22 cellular contexts compared by ENCODE assay signal in genomic region chr3:126509565-126510322, GRCh38. TPM values are rescaled to one million over a fixed set of nuclear protein-coding genes. Genes with fewer than 3 reads are reported as not detected.
DNase-seq lines count a peak whose midpoint lies in the region; ATAC-seq, FAIRE-seq and TF ChIP-seq lines count a peak whose summit lies in the region.
"Had no signal": no experiment of that assay in that cellular context is flagged by ENCODE, and none has a peak within 500 bp of the region (broad histone marks: within the 10 kb centered on the region; RNA-seq: fewer than 3 reads in every experiment).

No MANE protein-coding gene starts in this region.

- no peak for TF ChIP-seq POLR2A in HepG2 (IDR thresholded peaks at IDR 0.05; ENCODE audit: insufficient read depth in 1 of 2, low read depth in 2 of 2, low read length in 2 of 2)

- POLR2A ChIA-PET in HepG2 (lab: Yijun Ruan, JAX), result interaction anchor here (1.3 kb wide), 1 partner anchor 9 kb away, joined by 3 read pairs; no protein-coding TSS in a partner anchor

- CTCF ChIA-PET in HepG2 (lab: Yijun Ruan, JAX; ENCODE audit: low intra/inter-chr PET ratio, low total read pairs), result no interaction called here

- H3K27ac Mint-ChIP-seq in HFFc6, result no peak overlapping the region
- H3K27ac Mint-ChIP-seq: activated CD4-positive, alpha-beta memory T cell treated with anti-CD3 and anti-CD28 coated beads for 36 hours; activated naive CD4-positive, alpha-beta T cell treated with anti-CD3 and anti-CD28 coated beads, Interleukin-2, amount 50 U/mL, for 24 hours; T-cell had no signal

- 61% methylated on average over 11 of the region's 20 CpGs for WGBS in HepG2 (ENCODE audit: low lambda C conversion rate)

- H3K4me3 Mint-ChIP-seq in HFFc6, result no peak overlapping the region
- H3K4me3 Mint-ChIP-seq: activated CD4-positive, alpha-beta memory T cell treated with anti-CD3 and anti-CD28 coated beads for 36 hours; activated naive CD4-positive, alpha-beta T cell treated with anti-CD3 and anti-CD28 coated beads, Interleukin-2, amount 50 U/mL, for 24 hours; T-cell had no signal

- in situ Hi-C loops in HepG2 (cut with HindIII; ENCODE audit: extremely low pct_ligation_motif_present, low pct_unique_long_range_greater_than_20kb), result no loop called here

- intact Hi-C loops in HepG2 (cut with micrococcal nuclease; ENCODE audit: unreplicated experiment), result no loop called here

- ATAC-seq in HepG2 (no peak; the same call in 1 of the 3 replicates), GM19351 (IDR thresholded peaks at IDR 0.05; ENCODE audit: unreplicated experiment) (no peak), HG03432 (IDR thresholded peaks at IDR 0.05; ENCODE audit: unreplicated experiment) (no peak)
- ATAC-seq: gastrocnemius medialis, T-cell had no signal

- no peaks in the 10 kb centered on the region for H3K79me2 ChIP-seq in HepG2 (ENCODE audit: insufficient read depth, low read length)

- no TSS peak for BruUV-seq in HepG2 (replicated peaks; lab: Mats Ljungman, UMichigan)

- no peak for FAIRE-seq in HepG2 (lab: Jason Lieb, UNC)

- TF ChIP-seq CTCF in HFFc6 (IDR thresholded peaks at IDR 0.05) (peak; percentile 18), HepG2 (CRISPR knock-in tag; IDR thresholded peaks at IDR 0.05) (no peak)

- no peaks in the 10 kb centered on the region for H3K9me3 ChIP-seq in HepG2 (ENCODE audit: low read length)
- H3K9me3 ChIP-seq: gastrocnemius medialis, ovary, vagina had no signal

- no peak for TF ChIP-seq RAD21 in HepG2 (CRISPR knock-in tag; IDR thresholded peaks at IDR 0.05)

- TF ChIP-seq EP300 in HepG2 (IDR thresholded peaks at IDR 0.05; ENCODE audit: low read depth in 2 of 2, low read length in 2 of 2) (no peak), HepG2 (CRISPR knock-in tag; IDR thresholded peaks at IDR 0.05; ENCODE audit: borderline replicate concordance) (no peak)

- H3K9me3 Mint-ChIP-seq in HFFc6, result no peaks in the 10 kb centered on the region
- H3K9me3 Mint-ChIP-seq: activated CD4-positive, alpha-beta memory T cell treated with anti-CD3 and anti-CD28 coated beads for 36 hours; activated naive CD4-positive, alpha-beta T cell treated with anti-CD3 and anti-CD28 coated beads, Interleukin-2, amount 50 U/mL, for 24 hours; T-cell had no signal

- peaks cover 0 to 3% of the 10 kb centered on the region in 2 experiments; a peak in 1 of 5 replicates for H3K27me3 ChIP-seq in HepG2 (ENCODE audit: control insufficient read depth in 1 of 2, insufficient read depth in 2 of 2, low read length in 2 of 2)
- H3K27me3 ChIP-seq: gastrocnemius medialis, ovary, vagina had no signal

- no peak overlapping the region for H3K9ac ChIP-seq in HepG2 (ENCODE audit: insufficient read depth, low read depth, low read length)

- no peak overlapping the region for H3K27ac ChIP-seq in HepG2 (ENCODE audit: extremely low read length, insufficient read depth, low read length)
- H3K27ac ChIP-seq: gastrocnemius medialis, ovary, skin epidermis, vagina, VCaP had no signal

- H3K4me2 ChIP-seq in HepG2 (ENCODE audit: low read depth, low read length), result no peak overlapping the region

- H3K4me1 ChIP-seq in HepG2 (ENCODE audit: insufficient read depth, low read length), result peaks cover 8% of the 10 kb centered on the region; the same call in 1 of the 2 replicates
- H3K4me1 ChIP-seq: vagina had no signal

- no peak overlapping the region for H3K4me3 ChIP-seq in HepG2 (replicated peaks in 1 of 3; ENCODE audit: insufficient read depth in 1 of 3, low read depth in 2 of 3, low read length in 3 of 3)
- H3K4me3 ChIP-seq: gastrocnemius medialis, ovary, skin epidermis, vagina had no signal

- no peaks in the 10 kb centered on the region for H4K20me1 ChIP-seq in HepG2 (ENCODE audit: insufficient read depth, low read length)

- H2AFZ ChIP-seq in HepG2 (ENCODE audit: low read length), result no peak overlapping the region

- peaks cover 8% of the 10 kb centered on the region; the same call in 1 of the 2 replicates for H3K4me1 Mint-ChIP-seq in HFFc6 (ENCODE audit: low read depth)
- H3K4me1 Mint-ChIP-seq: activated naive CD4-positive, alpha-beta T cell treated with anti-CD3 and anti-CD28 coated beads, Interleukin-2, amount 50 U/mL, for 24 hours; T-cell had no signal

- DNase-seq in A172 (ENCODE audit: low spot score) (peak; percentile 13), HFFc6 (no peak), SW480 (ENCODE audit: low spot score) (peak; percentile 71), HepG2 (ENCODE audit: low spot score) (no peak), KG1 (lab: John Stamatoyannopoulos, UW) (no peak), NCI-H1417 (lab: John Stamatoyannopoulos, UW) (no peak)
- DNase-seq: activated CD4-positive, alpha-beta memory T cell treated with anti-CD3 and anti-CD28 coated beads for 36 hours; activated T-cell treated with anti-CD3 and anti-CD28 coated beads, Interleukin-2, amount 50 U/mL, for 1 hour; cortex of kidney; gastrocnemius medialis; NK-92 treated with Interleukin-12 subunit alpha and Interleukin-12 subunit beta, amount 100 ng/mL, for 24 hours; stimulated activated CD4-positive, alpha-beta T cell treated with anti-CD3 and anti-CD28 coated beads, Interleukin-4, amount 100 ng/mL, for 24 hours; T-cell had no signal

- no peaks in the 10 kb centered on the region for H3K36me3 Mint-ChIP-seq in HFFc6 (ENCODE audit: low read depth)
- H3K36me3 Mint-ChIP-seq: activated CD4-positive, alpha-beta memory T cell treated with anti-CD3 and anti-CD28 coated beads for 36 hours; activated naive CD4-positive, alpha-beta T cell treated with anti-CD3 and anti-CD28 coated beads, Interleukin-2, amount 50 U/mL, for 24 hours; T-cell had no signal

- H3K27me3 Mint-ChIP-seq in HFFc6 (ENCODE audit: insufficient read depth), result peaks cover 13% of the 10 kb centered on the region

- H3K36me3 ChIP-seq in HepG2 (replicated peaks in 1 of 2; ENCODE audit: control insufficient read depth in 1 of 2, insufficient read depth in 2 of 2, low read length in 2 of 2), result no peaks in the 10 kb centered on the region
- H3K36me3 ChIP-seq: gastrocnemius medialis, ovary, vagina had no signal

RNA-seq across cellular contexts. Expression of gene UROC1, which starts 7.8 kb away (rescaled TPM):
- total RNA-seq in A172 (2014; rRNA removed; shearing (Covaris generic)), result not detected in 2 replicates
- total RNA-seq in HFFc6 (2021; fragmentation: NEBNext Ultra II Directional; extraction: Animal tissue kit (Norgen Biotek cat#: 25700)), result not detected
- total RNA-seq in HepG2 (2016; rRNA removed; fragmentation: Illumina TruSeq; extraction: Trizol), result 0.71 and 0.74 TPM in 2 replicates
- 0.09 TPM in 1 of 2 replicates, not detected in the other for total RNA-seq in HepG2 (2016; cell fraction: cytosol; rRNA removed; fragmentation: Illumina TruSeq; extraction: Trizol; ENCODE audit: low read depth)
- total RNA-seq in HepG2 (2016; cell fraction: insoluble cytoplasmic fraction; rRNA removed; fragmentation: Illumina TruSeq; extraction: Trizol), result 0.39 and 0.97 TPM in 2 replicates
- total RNA-seq in HepG2 (2016; cell fraction: membrane; rRNA removed; fragmentation: Illumina TruSeq; extraction: Trizol), result 0.24 and 0.25 TPM in 2 replicates
- 0.69 and 0.87 TPM in 2 replicates for total RNA-seq in HepG2 (2016; cell fraction: nucleus; rRNA removed; fragmentation: Illumina TruSeq; extraction: Trizol)
- polyA plus RNA-seq in HepG2 (2011; rRNA removed), result 1.3 and 2.0 TPM in 2 replicates
- 0.65 and 0.95 TPM in 2 replicates for polyA plus RNA-seq in HepG2 (2011; cell fraction: cytosol; rRNA removed)
- 6.6 and 8.2 TPM in 2 replicates for polyA plus RNA-seq in HepG2 (2011; cell fraction: nucleus; rRNA removed)
- 1.1 and 2.5 TPM in 2 replicates for polyA plus RNA-seq in HepG2 (2012)
- polyA plus RNA-seq in HepG2 (2016; cell fraction: cytosol; fragmentation: Illumina TruSeq; extraction: Trizol; ENCODE audit: low read depth), result 0.12 and 0.17 TPM in 2 replicates
- polyA plus RNA-seq in HepG2 (2016; cell fraction: insoluble cytoplasmic fraction; fragmentation: Illumina TruSeq; extraction: Trizol; ENCODE audit: low read depth), result 0.78 and 0.88 TPM in 2 replicates
- 0.21 and 0.22 TPM in 2 replicates for polyA plus RNA-seq in HepG2 (2016; cell fraction: membrane; fragmentation: Illumina TruSeq; extraction: Trizol; ENCODE audit: low read depth)
- 2.7 and 2.8 TPM in 2 replicates for polyA plus RNA-seq in HepG2 (2016; cell fraction: nucleus; fragmentation: Illumina TruSeq; extraction: Trizol; ENCODE audit: insufficient read depth, low read depth)
- 2.2 TPM in 1 of 2 replicates, not detected in the other for polyA minus RNA-seq in HepG2 (2011; rRNA and poly(A)+ RNA removed; ENCODE audit: low replicate concordance)
- polyA minus RNA-seq in HepG2 (2011; cell fraction: cytosol; rRNA and poly(A)+ RNA removed), result 0.53 and 0.59 TPM in 2 replicates
- polyA minus RNA-seq in HepG2 (2011; cell fraction: nucleus; rRNA and poly(A)+ RNA removed), result 0.75 and 1.2 TPM in 2 replicates
- total RNA-seq: activated CD4-positive, alpha-beta memory T cell treated with anti-CD3 and anti-CD28 coated beads for 36 hours; Daoy; vagina had no signal

RNA-seq across cellular contexts. Expression of gene CHST13, which starts 14.2 kb away (rescaled TPM):
- total RNA-seq in A172 (2014; rRNA removed; shearing (Covaris generic)), result 0.26 TPM in 1 of 2 replicates, not detected in the other
- total RNA-seq in HFFc6 (2021; fragmentation: NEBNext Ultra II Directional; extraction: Animal tissue kit (Norgen Biotek cat#: 25700)), result not detected
- 16.1 and 43.1 TPM in 2 replicates for total RNA-seq in HepG2 (2016; rRNA removed; fragmentation: Illumina TruSeq; extraction: Trizol)
- total RNA-seq in HepG2 (2016; cell fraction: cytosol; rRNA removed; fragmentation: Illumina TruSeq; extraction: Trizol; ENCODE audit: low read depth), result 8.0 and 11.1 TPM in 2 replicates
- 15.2 and 40.9 TPM in 2 replicates for total RNA-seq in HepG2 (2016; cell fraction: insoluble cytoplasmic fraction; rRNA removed; fragmentation: Illumina TruSeq; extraction: Trizol)
- 18.0 and 22.7 TPM in 2 replicates for total RNA-seq in HepG2 (2016; cell fraction: membrane; rRNA removed; fragmentation: Illumina TruSeq; extraction: Trizol)
- 29.6 and 33.9 TPM in 2 replicates for total RNA-seq in HepG2 (2016; cell fraction: nucleus; rRNA removed; fragmentation: Illumina TruSeq; extraction: Trizol)
- 32.0 and 50.7 TPM in 2 replicates for polyA plus RNA-seq in HepG2 (2011; rRNA removed)
- polyA plus RNA-seq in HepG2 (2011; cell fraction: cytosol; rRNA removed), result 31.3 and 65.1 TPM in 2 replicates
- polyA plus RNA-seq in HepG2 (2011; cell fraction: nucleus; rRNA removed), result 65.1 and 66.5 TPM in 2 replicates
- polyA plus RNA-seq in HepG2 (2012), result 30.3 and 44.6 TPM in 2 replicates
- 10.6 and 12.9 TPM in 2 replicates for polyA plus RNA-seq in HepG2 (2016; cell fraction: cytosol; fragmentation: Illumina TruSeq; extraction: Trizol; ENCODE audit: low read depth)
- polyA plus RNA-seq in HepG2 (2016; cell fraction: insoluble cytoplasmic fraction; fragmentation: Illumina TruSeq; extraction: Trizol; ENCODE audit: low read depth), result 21.1 and 21.2 TPM in 2 replicates
- 18.9 and 20.1 TPM in 2 replicates for polyA plus RNA-seq in HepG2 (2016; cell fraction: membrane; fragmentation: Illumina TruSeq; extraction: Trizol; ENCODE audit: low read depth)
- polyA plus RNA-seq in HepG2 (2016; cell fraction: nucleus; fragmentation: Illumina TruSeq; extraction: Trizol; ENCODE audit: insufficient read depth, low read depth), result 72.0 and 85.3 TPM in 2 replicates
- 47.2 TPM in 1 of 2 replicates, not detected in the other for polyA minus RNA-seq in HepG2 (2011; rRNA and poly(A)+ RNA removed; ENCODE audit: low replicate concordance)
- 30.8 and 35.4 TPM in 2 replicates for polyA minus RNA-seq in HepG2 (2011; cell fraction: cytosol; rRNA and poly(A)+ RNA removed)
- polyA minus RNA-seq in HepG2 (2011; cell fraction: nucleus; rRNA and poly(A)+ RNA removed), result 5.7 and 6.3 TPM in 2 replicates
- total RNA-seq: activated CD4-positive, alpha-beta memory T cell treated with anti-CD3 and anti-CD28 coated beads for 36 hours; Daoy had no signal

RNA-seq across cellular contexts. Expression of gene ZXDC, which starts 34.1 kb away (rescaled TPM):
- total RNA-seq in A172 (2014; rRNA removed; shearing (Covaris generic)), result 19.2 and 24.0 TPM in 2 replicates
- 10 to 100 TPM; 11.7 to 14.2 (median 13.5) TPM for total RNA-seq in HFFc6 (2021; fragmentation: NEBNext Ultra II Directional; extraction: Animal tissue kit (Norgen Biotek cat#: 25700))
- 14.7 and 21.2 TPM in 2 replicates for total RNA-seq in HepG2 (2016; rRNA removed; fragmentation: Illumina TruSeq; extraction: Trizol)
- total RNA-seq in HepG2 (2016; cell fraction: cytosol; rRNA removed; fragmentation: Illumina TruSeq; extraction: Trizol; ENCODE audit: low read depth), result 3.8 and 5.1 TPM in 2 replicates
- total RNA-seq in HepG2 (2016; cell fraction: insoluble cytoplasmic fraction; rRNA removed; fragmentation: Illumina TruSeq; extraction: Trizol), result 14.1 and 20.6 TPM in 2 replicates
- 8.3 and 8.6 TPM in 2 replicates for total RNA-seq in HepG2 (2016; cell fraction: membrane; rRNA removed; fragmentation: Illumina TruSeq; extraction: Trizol)
- 34.2 and 37.1 TPM in 2 replicates for total RNA-seq in HepG2 (2016; cell fraction: nucleus; rRNA removed; fragmentation: Illumina TruSeq; extraction: Trizol)
- 17.6 and 22.1 TPM in 2 replicates for polyA plus RNA-seq in HepG2 (2011; rRNA removed)
- 11.0 and 12.5 TPM in 2 replicates for polyA plus RNA-seq in HepG2 (2011; cell fraction: cytosol; rRNA removed)
- 66.1 and 66.9 TPM in 2 replicates for polyA plus RNA-seq in HepG2 (2011; cell fraction: nucleus; rRNA removed)
- 15.7 and 19.2 TPM in 2 replicates for polyA plus RNA-seq in HepG2 (2012)
- 1.2 TPM in 2 replicates for polyA plus RNA-seq in HepG2 (2016; cell fraction: cytosol; fragmentation: Illumina TruSeq; extraction: Trizol; ENCODE audit: low read depth)
- polyA plus RNA-seq in HepG2 (2016; cell fraction: insoluble cytoplasmic fraction; fragmentation: Illumina TruSeq; extraction: Trizol; ENCODE audit: low read depth), result 9.6 and 12.3 TPM in 2 replicates
- 2.8 TPM in 2 replicates for polyA plus RNA-seq in HepG2 (2016; cell fraction: membrane; fragmentation: Illumina TruSeq; extraction: Trizol; ENCODE audit: low read depth)
- polyA plus RNA-seq in HepG2 (2016; cell fraction: nucleus; fragmentation: Illumina TruSeq; extraction: Trizol; ENCODE audit: insufficient read depth, low read depth), result 46.7 and 52.0 TPM in 2 replicates
- 30.7 and 49.9 TPM in 2 replicates for polyA minus RNA-seq in HepG2 (2011; rRNA and poly(A)+ RNA removed; ENCODE audit: low replicate concordance)
- polyA minus RNA-seq in HepG2 (2011; cell fraction: cytosol; rRNA and poly(A)+ RNA removed), result 19.2 and 20.2 TPM in 2 replicates
- polyA minus RNA-seq in HepG2 (2011; cell fraction: nucleus; rRNA and poly(A)+ RNA removed), result 69.8 and 75.6 TPM in 2 replicates

RNA-seq across cellular contexts. Expression of gene C3orf22, which starts 49.0 kb away (rescaled TPM):
- not detected in 2 replicates for total RNA-seq in A172 (2014; rRNA removed; shearing (Covaris generic))
- not detected for total RNA-seq in HFFc6 (2021; fragmentation: NEBNext Ultra II Directional; extraction: Animal tissue kit (Norgen Biotek cat#: 25700))
- total RNA-seq in HepG2 (2016; rRNA removed; fragmentation: Illumina TruSeq; extraction: Trizol), result not detected in 2 replicates
- not detected in 2 replicates for total RNA-seq in HepG2 (2016; cell fraction: cytosol; rRNA removed; fragmentation: Illumina TruSeq; extraction: Trizol; ENCODE audit: low read depth)
- total RNA-seq in HepG2 (2016; cell fraction: insoluble cytoplasmic fraction; rRNA removed; fragmentation: Illumina TruSeq; extraction: Trizol), result not detected in 2 replicates
- total RNA-seq in HepG2 (2016; cell fraction: membrane; rRNA removed; fragmentation: Illumina TruSeq; extraction: Trizol), result not detected in 2 replicates
- total RNA-seq in HepG2 (2016; cell fraction: nucleus; rRNA removed; fragmentation: Illumina TruSeq; extraction: Trizol), result not detected in 2 replicates
- not detected in 2 replicates for polyA plus RNA-seq in HepG2 (2011; rRNA removed)
- polyA plus RNA-seq in HepG2 (2011; cell fraction: cytosol; rRNA removed), result not detected in 2 replicates
- polyA plus RNA-seq in HepG2 (2011; cell fraction: nucleus; rRNA removed), result not detected in 2 replicates
- polyA plus RNA-seq in HepG2 (2012), result 0.15 and 0.17 TPM in 2 replicates
- polyA plus RNA-seq in HepG2 (2016; cell fraction: cytosol; fragmentation: Illumina TruSeq; extraction: Trizol; ENCODE audit: low read depth), result not detected in 2 replicates
- not detected in 2 replicates for polyA plus RNA-seq in HepG2 (2016; cell fraction: insoluble cytoplasmic fraction; fragmentation: Illumina TruSeq; extraction: Trizol; ENCODE audit: low read depth)
- not detected in 2 replicates for polyA plus RNA-seq in HepG2 (2016; cell fraction: membrane; fragmentation: Illumina TruSeq; extraction: Trizol; ENCODE audit: low read depth)
- polyA plus RNA-seq in HepG2 (2016; cell fraction: nucleus; fragmentation: Illumina TruSeq; extraction: Trizol; ENCODE audit: insufficient read depth, low read depth), result not detected in 2 replicates
- not detected in 2 replicates for polyA minus RNA-seq in HepG2 (2011; rRNA and poly(A)+ RNA removed; ENCODE audit: low replicate concordance)
- polyA minus RNA-seq in HepG2 (2011; cell fraction: cytosol; rRNA and poly(A)+ RNA removed), result not detected in 2 replicates
- not detected in 2 replicates for polyA minus RNA-seq in HepG2 (2011; cell fraction: nucleus; rRNA and poly(A)+ RNA removed)
- total RNA-seq: activated CD4-positive, alpha-beta memory T cell treated with anti-CD3 and anti-CD28 coated beads for 36 hours; Daoy; gastrocnemius medialis; liver; T-cell; vagina had no signal
- polyA plus RNA-seq: liver had no signal

Comparison
In these comparisons a context has a peak if more than half of its experiments do, and no peak if none do; other contexts are left out.
1. DNase-seq: peak in A172 (single experiment) and SW480 (single experiment); none in HFFc6 (single experiment), HepG2 (single experiment), KG1 (single experiment) and NCI-H1417 (0 of 3).